In the genomic region with DNA sequence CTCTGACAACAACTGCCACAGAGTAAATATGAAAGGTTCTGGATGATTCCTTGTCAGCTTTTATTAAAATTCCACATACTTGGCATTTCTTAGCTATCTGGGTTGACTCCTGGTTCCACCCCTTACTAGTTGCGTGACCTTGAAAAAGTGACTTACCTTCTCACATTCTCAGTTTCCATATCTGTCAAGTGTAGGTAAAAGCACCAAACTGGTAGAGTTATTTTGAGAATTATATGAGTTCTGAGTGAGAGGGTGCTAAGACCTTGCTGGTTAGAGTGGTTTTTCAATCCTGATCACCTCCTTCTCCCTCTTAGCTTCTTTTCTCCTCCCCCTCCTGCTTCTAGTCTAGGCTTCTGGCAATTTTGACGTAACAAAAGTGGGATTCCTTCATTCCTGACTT, we compare ENCODE assay signal across 1 cellular context.
TF ChIP-seq lines count a peak whose summit lies in the region.

No MANE protein-coding gene starts in this region.

TF ChIP-seq in GM23338, 12 proteins besides CTCF, POLR2A, EP300 and RAD21 (continued from another document):
- TF ChIP-seq, protein P1, sequence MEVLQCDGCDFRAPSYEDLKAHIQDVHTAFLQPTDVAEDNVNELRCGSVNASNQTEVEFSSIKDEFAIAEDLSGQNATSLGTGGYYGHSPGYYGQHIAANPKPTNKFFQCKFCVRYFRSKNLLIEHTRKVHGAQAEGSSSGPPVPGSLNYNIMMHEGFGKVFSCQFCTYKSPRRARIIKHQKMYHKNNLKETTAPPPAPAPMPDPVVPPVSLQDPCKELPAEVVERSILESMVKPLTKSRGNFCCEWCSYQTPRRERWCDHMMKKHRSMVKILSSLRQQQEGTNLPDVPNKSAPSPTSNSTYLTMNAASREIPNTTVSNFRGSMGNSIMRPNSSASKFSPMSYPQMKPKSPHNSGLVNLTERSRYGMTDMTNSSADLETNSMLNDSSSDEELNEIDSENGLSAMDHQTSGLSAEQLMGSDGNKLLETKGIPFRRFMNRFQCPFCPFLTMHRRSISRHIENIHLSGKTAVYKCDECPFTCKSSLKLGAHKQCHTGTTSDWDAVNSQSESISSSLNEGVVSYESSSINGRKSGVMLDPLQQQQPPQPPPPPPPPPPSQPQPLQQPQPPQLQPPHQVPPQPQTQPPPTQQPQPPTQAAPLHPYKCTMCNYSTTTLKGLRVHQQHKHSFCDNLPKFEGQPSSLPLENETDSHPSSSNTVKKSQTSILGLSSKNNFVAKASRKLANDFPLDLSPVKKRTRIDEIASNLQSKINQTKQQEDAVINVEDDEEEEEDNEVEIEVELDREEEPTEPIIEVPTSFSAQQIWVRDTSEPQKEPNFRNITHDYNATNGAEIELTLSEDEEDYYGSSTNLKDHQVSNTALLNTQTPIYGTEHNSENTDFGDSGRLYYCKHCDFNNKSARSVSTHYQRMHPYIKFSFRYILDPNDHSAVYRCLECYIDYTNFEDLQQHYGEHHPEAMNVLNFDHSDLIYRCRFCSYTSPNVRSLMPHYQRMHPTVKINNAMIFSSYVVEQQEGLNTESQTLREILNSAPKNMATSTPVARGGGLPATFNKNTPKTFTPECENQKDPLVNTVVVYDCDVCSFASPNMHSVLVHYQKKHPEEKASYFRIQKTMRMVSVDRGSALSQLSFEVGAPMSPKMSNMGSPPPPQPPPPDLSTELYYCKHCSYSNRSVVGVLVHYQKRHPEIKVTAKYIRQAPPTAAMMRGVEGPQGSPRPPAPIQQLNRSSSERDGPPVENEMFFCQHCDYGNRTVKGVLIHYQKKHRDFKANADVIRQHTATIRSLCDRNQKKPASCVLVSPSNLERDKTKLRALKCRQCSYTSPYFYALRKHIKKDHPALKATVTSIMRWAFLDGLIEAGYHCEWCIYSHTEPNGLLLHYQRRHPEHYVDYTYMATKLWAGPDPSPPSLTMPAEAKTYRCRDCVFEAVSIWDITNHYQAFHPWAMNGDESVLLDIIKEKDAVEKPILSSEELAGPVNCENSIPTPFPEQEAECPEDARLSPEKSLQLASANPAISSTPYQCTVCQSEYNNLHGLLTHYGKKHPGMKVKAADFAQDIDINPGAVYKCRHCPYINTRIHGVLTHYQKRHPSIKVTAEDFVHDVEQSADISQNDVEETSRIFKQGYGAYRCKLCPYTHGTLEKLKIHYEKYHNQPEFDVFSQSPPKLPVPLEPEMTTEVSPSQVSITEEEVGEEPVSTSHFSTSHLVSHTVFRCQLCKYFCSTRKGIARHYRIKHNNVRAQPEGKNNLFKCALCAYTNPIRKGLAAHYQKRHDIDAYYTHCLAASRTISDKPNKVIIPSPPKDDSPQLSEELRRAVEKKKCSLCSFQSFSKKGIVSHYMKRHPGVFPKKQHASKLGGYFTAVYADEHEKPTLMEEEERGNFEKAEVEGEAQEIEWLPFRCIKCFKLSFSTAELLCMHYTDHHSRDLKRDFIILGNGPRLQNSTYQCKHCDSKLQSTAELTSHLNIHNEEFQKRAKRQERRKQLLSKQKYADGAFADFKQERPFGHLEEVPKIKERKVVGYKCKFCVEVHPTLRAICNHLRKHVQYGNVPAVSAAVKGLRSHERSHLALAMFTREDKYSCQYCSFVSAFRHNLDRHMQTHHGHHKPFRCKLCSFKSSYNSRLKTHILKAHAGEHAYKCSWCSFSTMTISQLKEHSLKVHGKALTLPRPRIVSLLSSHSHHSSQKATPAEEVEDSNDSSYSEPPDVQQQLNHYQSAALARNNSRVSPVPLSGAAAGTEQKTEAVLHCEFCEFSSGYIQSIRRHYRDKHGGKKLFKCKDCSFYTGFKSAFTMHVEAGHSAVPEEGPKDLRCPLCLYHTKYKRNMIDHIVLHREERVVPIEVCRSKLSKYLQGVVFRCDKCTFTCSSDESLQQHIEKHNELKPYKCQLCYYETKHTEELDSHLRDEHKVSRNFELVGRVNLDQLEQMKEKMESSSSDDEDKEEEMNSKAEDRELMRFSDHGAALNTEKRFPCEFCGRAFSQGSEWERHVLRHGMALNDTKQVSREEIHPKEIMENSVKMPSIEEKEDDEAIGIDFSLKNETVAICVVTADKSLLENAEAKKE (CRISPR knock-in tag; IDR thresholded peaks at IDR 0.05), result no peak
- TF ChIP-seq JUNB (IDR thresholded peaks at IDR 0.05; ENCODE audit: unreplicated experiment), result no peak
- TF ChIP-seq ZNF114 (CRISPR knock-in tag; IDR thresholded peaks at IDR 0.05), result no peak
- TF ChIP-seq, protein P2, sequence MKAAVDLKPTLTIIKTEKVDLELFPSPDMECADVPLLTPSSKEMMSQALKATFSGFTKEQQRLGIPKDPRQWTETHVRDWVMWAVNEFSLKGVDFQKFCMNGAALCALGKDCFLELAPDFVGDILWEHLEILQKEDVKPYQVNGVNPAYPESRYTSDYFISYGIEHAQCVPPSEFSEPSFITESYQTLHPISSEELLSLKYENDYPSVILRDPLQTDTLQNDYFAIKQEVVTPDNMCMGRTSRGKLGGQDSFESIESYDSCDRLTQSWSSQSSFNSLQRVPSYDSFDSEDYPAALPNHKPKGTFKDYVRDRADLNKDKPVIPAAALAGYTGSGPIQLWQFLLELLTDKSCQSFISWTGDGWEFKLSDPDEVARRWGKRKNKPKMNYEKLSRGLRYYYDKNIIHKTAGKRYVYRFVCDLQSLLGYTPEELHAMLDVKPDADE (IDR thresholded peaks at IDR 0.05), result no peak
- TF ChIP-seq STAT1 (IDR thresholded peaks at IDR 0.05; ENCODE audit: unreplicated experiment), result no peak
- no peak for TF ChIP-seq EZH2phosphoT487 (IDR thresholded peaks at IDR 0.05; ENCODE audit: unreplicated experiment)
